In genomic region chr2:236512902-236513433, GRCh38 we compare ENCODE assay signal across 9 cellular contexts. TPM values are rescaled to one million over a fixed set of nuclear protein-coding genes. Genes with fewer than 3 reads are reported as not detected.
DNase-seq lines count a peak whose midpoint lies in the region; ATAC-seq, FAIRE-seq and TF ChIP-seq lines count a peak whose summit lies in the region.
"Had no signal": no experiment of that assay in that cellular context is flagged by ENCODE, and none has a peak within 500 bp of the region (broad histone marks: within the 10 kb centered on the region; RNA-seq: fewer than 3 reads in every experiment).

No MANE protein-coding gene starts in this region.

- peak; percentile 70 for ATAC-seq in HG03108 (IDR thresholded peaks at IDR 0.05; ENCODE audit: unreplicated experiment)

- no peak overlapping the region for H3K27ac ChIP-seq in RWPE1
- H3K27ac ChIP-seq: skin epidermis had no signal

- no peak for TF ChIP-seq POLR2A in GM12891 (IDR thresholded peaks at IDR 0.05; ENCODE audit: low read depth, low read length)

- DNase-seq in 8988T: peak; percentile 40
- DNase-seq in GM12891 (ENCODE audit: insufficient read length, low spot score): peak; percentile 59
- DNase-seq in RWPE1 (ENCODE audit: low spot score): peak; percentile 52
- DNase-seq in activated T-helper 9 cell treated with anti-CD3 and anti-CD28 coated beads, Interleukin-2, amount 50 U/mL, for 16 hours (ENCODE audit: low read depth): peak; percentile 41
- peak; percentile 34 to 81 (median 64) for DNase-seq in head of caudate nucleus
- DNase-seq in retina: peak; percentile 66
- no peak for DNase-seq in NCI-H128 (lab: John Stamatoyannopoulos, UW; ENCODE audit: unreplicated experiment)

- CTCF ChIA-PET in RWPE1 (lab: Yijun Ruan, JAX): interaction anchor here (0.5 to 2.4 kb wide), 9 partner anchors 10 to 514 kb away, joined by 3 to 18 read pairs (median 3); partner anchors contain the start of gene ACKR3

- peak; percentile 75 for TF ChIP-seq CTCF in RWPE1 (conservative IDR thresholded peaks at IDR 0.05; ENCODE audit: low read depth)

- intact Hi-C loops in head of caudate nucleus (cut with DNase I): loop anchor here (5.0 kb wide), 1 partner anchor 54 kb away; the partner anchor contains the start of gene ACKR3

- POLR2A ChIA-PET in RWPE1 (lab: Yijun Ruan, JAX; ENCODE audit: low non-redundant PET): no interaction called here

- FAIRE-seq in GM12891 (lab: Jason Lieb, UNC): peak; percentile 99

TF ChIP-seq in GM12891, 5 proteins besides CTCF, POLR2A, EP300 and RAD21:
- TF ChIP-seq PAX5 (IDR thresholded peaks at IDR 0.05; ENCODE audit: insufficient read depth, low read length, severe bottlenecking): no peak

RNA-seq across cellular contexts. Expression of gene ACKR3, which starts 56.7 kb away (rescaled TPM):
- 13.3 TPM for polyA plus RNA-seq in GM12891 (2012; ENCODE audit: low read depth, missing spikeins)
